In genomic region chr16:3650631-3651265, GRCh38 we compare ENCODE assay signal across 20 cellular contexts. TPM values are rescaled to one million over a fixed set of nuclear protein-coding genes. Genes with fewer than 3 reads are reported as not detected.
DNase-seq lines count a peak whose midpoint lies in the region; ATAC-seq and TF ChIP-seq lines count a peak whose summit lies in the region.
"Had no signal": no experiment of that assay in that cellular context is flagged by ENCODE, and none has a peak within 500 bp of the region (broad histone marks: within the 10 kb centered on the region; RNA-seq: fewer than 3 reads in every experiment).

No MANE protein-coding gene starts in this region.

- no peak overlapping the region for H3K4me3 Mint-ChIP-seq in activated CD4-positive, alpha-beta T cell treated with anti-CD3 and anti-CD28 coated beads for 36 hours
- H3K4me3 Mint-ChIP-seq: activated T-helper 17 cell treated with anti-CD3 and anti-CD28 coated beads, Interleukin-2, amount 50 U/mL, for 72 hours; endodermal cell; neural progenitor cell had no signal

- peaks cover 6% of the 10 kb centered on the region for H3K36me3 Mint-ChIP-seq in activated CD4-positive, alpha-beta T cell treated with anti-CD3 and anti-CD28 coated beads for 36 hours (ENCODE audit: low read depth)

- peak; percentile 19 for DNase-seq in activated effector memory CD4-positive, alpha-beta T cell treated with anti-CD3 and anti-CD28 coated beads, Interleukin-2, amount 50 U/mL, for 16 hours
- no peak for DNase-seq in activated effector memory CD4-positive, alpha-beta T cell treated with Interleukin-2 at 50 U/mL for 16 hours
- no peak for DNase-seq in Panc1 (ENCODE audit: low read depth, low spot score)
- peak; percentile 39 to 43 for DNase-seq in left lung
- peak; percentile 36 for DNase-seq in spleen
- DNase-seq in activated CD4-positive, alpha-beta T cell treated with anti-CD3 and anti-CD28 coated beads for 36 hours: no peak
- DNase-seq: activated CD4-positive, CD25-positive, alpha-beta regulatory T cell; amygdala; C1 segment of cervical spinal cord; endodermal cell; left cardiac atrium; NCI-H1048; NCI-H2029; NCI-H345; T1000 had no signal

- in situ Hi-C loops in Panc1 (cut with HindIII; ENCODE audit: low pct_unique_long_range_greater_than_20kb, low sequenced_read_pairs): no loop called here

- H3K4me1 ChIP-seq in Panc1 (ENCODE audit: control insufficient read depth, insufficient read depth, low read length) (peaks cover 22% of the 10 kb centered on the region), left lung (no peaks in the 10 kb centered on the region), spleen (peaks cover 0 to 6% (median 0%) of the 10 kb centered on the region in 6 donors)

- no peak for TF ChIP-seq POLR2A in spleen (IDR thresholded peaks at IDR 0.05)

- H3K27ac Mint-ChIP-seq in activated CD4-positive, alpha-beta T cell treated with anti-CD3 and anti-CD28 coated beads for 36 hours: no peak overlapping the region
- H3K27ac Mint-ChIP-seq: endodermal cell, neural progenitor cell had no signal

- POLR2A ChIA-PET in Panc1 (lab: Charles Lee): interaction anchor here (0.7 kb wide), 1 partner anchor 366 kb away, joined by 4 read pairs; no protein-coding TSS in a partner anchor
- POLR2A ChIA-PET in activated CD4-positive, alpha-beta T cell treated with anti-CD3 and anti-CD28 coated beads for 36 hours (lab: Charles Lee): no interaction called here

- no peaks in the 10 kb centered on the region for H3K4me1 Mint-ChIP-seq in activated CD4-positive, alpha-beta T cell treated with anti-CD3 and anti-CD28 coated beads for 36 hours
- H3K4me1 Mint-ChIP-seq: activated T-helper 17 cell treated with anti-CD3 and anti-CD28 coated beads, Interleukin-2, amount 50 U/mL, for 72 hours had no signal

- H3K27ac ChIP-seq in Panc1 (ENCODE audit: low read length) (no peak overlapping the region), left lung (no peak overlapping the region), spleen (no peak overlapping the region)
- H3K27ac ChIP-seq: neural progenitor cell, thoracic aorta had no signal

- TF ChIP-seq CTCF in Panc1 (IDR thresholded peaks at IDR 0.05) (no peak), left lung (IDR thresholded peaks at IDR 0.05) (no peak), spleen (IDR thresholded peaks at IDR 0.05 in 8 of 11, conservative IDR thresholded peaks at IDR 0.05 in 3 of 11) (no peak)

- H3K36me3 ChIP-seq in Panc1 (ENCODE audit: control insufficient read depth, insufficient read depth, low read length): peaks cover 2% of the 10 kb centered on the region; the same call in 1 of the 2 replicates
- peaks cover 0 to 38% of the 10 kb centered on the region in 2 donors for H3K36me3 ChIP-seq in left lung
- peaks cover 0 to 70% (median 18%) of the 10 kb centered on the region in 6 donors for H3K36me3 ChIP-seq in spleen
- H3K36me3 ChIP-seq: neural progenitor cell had no signal

- CTCF ChIA-PET in Panc1 (lab: Charles Lee): interaction anchor here (0.6 kb wide), 1 partner anchor 605 kb away, joined by 4 read pairs; the partner anchor contains the start of gene MMP25
- CTCF ChIA-PET in activated CD4-positive, alpha-beta T cell treated with anti-CD3 and anti-CD28 coated beads for 36 hours (lab: Charles Lee): interaction anchor here (0.6 kb wide), 1 partner anchor 1234 kb away, joined by 5 read pairs; no protein-coding TSS in a partner anchor

- H3K27me3 Mint-ChIP-seq in activated CD4-positive, alpha-beta T cell treated with anti-CD3 and anti-CD28 coated beads for 36 hours: no peaks in the 10 kb centered on the region
- H3K27me3 Mint-ChIP-seq: activated T-helper 17 cell treated with anti-CD3 and anti-CD28 coated beads, Interleukin-2, amount 50 U/mL, for 72 hours had no signal

- H3K4me3 ChIP-seq in Panc1 (ENCODE audit: low read depth in 2 of 2, low read length in 2 of 2) (no peak overlapping the region), left lung (no peak overlapping the region), spleen (no peak overlapping the region)
- H3K4me3 ChIP-seq: neural progenitor cell, thoracic aorta had no signal

- TSS peak; percentile 12 for BruUV-seq in Panc1 (replicated peaks; lab: Mats Ljungman, UMichigan)

- intact Hi-C loops in Panc1 (cut with micrococcal nuclease; ENCODE audit: unreplicated experiment) (no loop called here), left lung (cut with DNase I) (no loop called here), spleen (cut with DNase I; ENCODE audit: low total_unique reads) (no loop called here)
- intact Hi-C loops in activated CD4-positive, alpha-beta T cell treated with anti-CD3 and anti-CD28 coated beads for 36 hours (cut with DNase I, micrococcal nuclease): no loop called here

- ATAC-seq in Panc1: no peak
- ATAC-seq in left lung: peak; percentile 73
- no peak for ATAC-seq in GM18870 (IDR thresholded peaks at IDR 0.05; ENCODE audit: unreplicated experiment)
- ATAC-seq in HG03442 (IDR thresholded peaks at IDR 0.05; ENCODE audit: unreplicated experiment): no peak
- ATAC-seq in activated CD4-positive, alpha-beta T cell treated with anti-CD3 and anti-CD28 coated beads for 36 hours: no peak
- ATAC-seq: activated T-helper 17 cell treated with anti-CD3 and anti-CD28 coated beads, Interleukin-2, amount 50 U/mL, for 72 hours; left cardiac atrium had no signal

- WGBS in spleen, 5 donors: 88 to 92% (median 92%) methylated on average over 13 of the region's 13 CpGs

- H3K9me3 ChIP-seq in Panc1 (ENCODE audit: control insufficient read depth, insufficient read depth, low read depth, low read length) (no peaks in the 10 kb centered on the region), left lung (no peaks in the 10 kb centered on the region), spleen (no peaks in the 10 kb centered on the region)
- H3K9me3 ChIP-seq: thoracic aorta had no signal

- no peaks in the 10 kb centered on the region for H3K27me3 ChIP-seq in Panc1 (ENCODE audit: control insufficient read depth, insufficient read depth, low read length)
- H3K27me3 ChIP-seq in left lung: no peaks in the 10 kb centered on the region
- no peaks in the 10 kb centered on the region for H3K27me3 ChIP-seq in spleen (replicated peaks in 1 of 7)
- H3K27me3 ChIP-seq: neural progenitor cell had no signal

- no peaks in the 10 kb centered on the region for H3K9me3 Mint-ChIP-seq in activated CD4-positive, alpha-beta T cell treated with anti-CD3 and anti-CD28 coated beads for 36 hours (ENCODE audit: low read depth)
- H3K9me3 Mint-ChIP-seq: activated T-helper 17 cell treated with anti-CD3 and anti-CD28 coated beads, Interleukin-2, amount 50 U/mL, for 72 hours; endodermal cell; neural progenitor cell had no signal

RNA-seq across cellular contexts. Expression of gene DNASE1, which starts 3.7 kb away (rescaled TPM):
- total RNA-seq in Panc1 (2021; ENCODE audit: unreplicated experiment) (21.1 TPM), left lung (10 to 100 TPM; 14.6 to 16.9 TPM), spleen (10 to 100 TPM; 23.9 to 51.9 (median 26.7) TPM)
- 24.7 TPM for polyA plus RNA-seq in Panc1 (2012; ENCODE audit: insufficient read length)
- 10 to 100 TPM in 1 of 3 donors, 1 to 10 TPM in 2; 6.1 to 16.9 (median 8.2) TPM for polyA plus RNA-seq in spleen
- 10 to 100 TPM; 10.1 to 11.3 TPM for total RNA-seq in activated CD4-positive, alpha-beta T cell treated with anti-CD3 and anti-CD28 coated beads for 36 hours

RNA-seq across cellular contexts. Expression of gene SLX4, which starts 39.3 kb away (rescaled TPM):
- 15.5 TPM for total RNA-seq in Panc1 (2021; ENCODE audit: unreplicated experiment)
- 8.7 TPM for polyA plus RNA-seq in Panc1 (2012; ENCODE audit: insufficient read length)
- 1 to 10 TPM; 6.7 to 8.1 TPM for total RNA-seq in left lung
- total RNA-seq in spleen: 1 to 10 TPM; 5.9 to 8.8 (median 7.3) TPM
- polyA plus RNA-seq in spleen: 1 to 10 TPM; 1.8 to 4.0 (median 2.4) TPM
- total RNA-seq in activated CD4-positive, alpha-beta T cell treated with anti-CD3 and anti-CD28 coated beads for 36 hours: 10 to 100 TPM; 10.7 to 11.7 TPM

Comparison
In these comparisons a context has a peak if more than half of its experiments do, and no peak if none do; other contexts are left out.
1. DNase-seq: peak in activated effector memory CD4-positive, alpha-beta T cell treated with anti-CD3 and anti-CD28 coated beads, Interleukin-2, amount 50 U/mL, for 16 hours (single experiment), left lung (2 of 2) and spleen (single experiment); none in activated effector memory CD4-positive, alpha-beta T cell treated with Interleukin-2 at 50 U/mL for 16 hours (single experiment), Panc1 (single experiment) and activated CD4-positive, alpha-beta T cell treated with anti-CD3 and anti-CD28 coated beads for 36 hours (single experiment).